In the genomic region with DNA sequence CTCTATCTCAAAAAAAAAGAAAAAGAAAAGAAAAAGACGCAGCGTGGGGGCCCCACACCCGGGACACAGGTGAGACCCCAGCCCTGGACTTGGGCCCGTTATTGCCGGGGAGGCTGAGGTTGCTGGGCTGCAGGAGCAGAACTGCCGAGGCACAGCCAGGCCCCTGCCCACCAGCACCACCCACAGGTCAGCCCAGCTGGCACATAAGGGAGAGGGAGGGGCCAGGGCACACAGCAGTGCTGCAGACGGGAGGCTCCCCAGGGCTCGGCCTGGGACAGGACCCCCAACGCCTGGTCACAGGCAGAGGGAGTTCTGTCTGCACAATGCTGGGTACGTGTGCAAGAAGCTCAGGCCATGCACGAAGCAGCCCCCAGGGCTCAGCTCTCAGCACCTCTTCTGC, we compare ENCODE assay signal across 14 cellular contexts. TPM values are rescaled to one million over a fixed set of nuclear protein-coding genes. Genes with fewer than 3 reads are reported as not detected.
DNase-seq lines count a peak whose midpoint lies in the region; TF ChIP-seq lines count a peak whose summit lies in the region.
"Had no signal": no experiment of that assay in that cellular context is flagged by ENCODE, and none has a peak within 500 bp of the region (broad histone marks: within the 10 kb centered on the region; RNA-seq: fewer than 3 reads in every experiment).

No MANE protein-coding gene starts in this region.

- TF ChIP-seq CTCF in BE2C (IDR thresholded peaks at IDR 0.05; ENCODE audit: low read depth, low read length): peak; percentile 23; the same call in 1 of the 2 replicates
- TF ChIP-seq CTCF in fibroblast of villous mesenchyme (IDR thresholded peaks at IDR 0.05; ENCODE audit: insufficient read depth, low read depth, low read length): peak; percentile 14
- TF ChIP-seq CTCF in adrenal gland (IDR thresholded peaks at IDR 0.05): no peak

- H3K4me3 ChIP-seq in BE2C (ENCODE audit: low read depth, low read length) (no peak overlapping the region), fibroblast of villous mesenchyme (ENCODE audit: low read depth, low read length) (no peak overlapping the region), adrenal gland (no peak overlapping the region)
- H3K4me3 ChIP-seq: breast epithelium, heart left ventricle had no signal

- H3K9me3 ChIP-seq in BE2C (no peaks in the 10 kb centered on the region), adrenal gland (replicated peaks in 1 of 3) (no peaks in the 10 kb centered on the region)
- H3K9me3 ChIP-seq: breast epithelium, heart left ventricle had no signal

- WGBS in adrenal gland, 4 donors: 75 to 84% (median 80%) methylated on average over 9 to 11 of the region's 11 CpGs

- DNase-seq in BE2C (peak; percentile 33), NCI-H69 (lab: John Stamatoyannopoulos, UW) (peak; percentile 29), fibroblast of villous mesenchyme (ENCODE audit: low read depth) (no peak), erythroblast (lab: John Stamatoyannopoulos, UW) (no peak), adrenal gland (no peak), EL (no peak)
- DNase-seq: activated CD8-positive, alpha-beta T cell treated with anti-CD3 and anti-CD28 coated beads, Interleukin-2, amount 10 ng/mL, durations not matched to agents 7 days and 5 days; activated effector memory CD4-positive, alpha-beta T cell treated with Interleukin-2 at 50 U/mL for 16 hours; GDM1; heart left ventricle; left ventricle myocardium superior; NCI-H446; T1000 had no signal

- intact Hi-C loops in adrenal gland (cut with DNase I): no loop called here

- no peak for TF ChIP-seq POLR2A in erythroblast (IDR thresholded peaks at IDR 0.05; ENCODE audit: low read length)
- TF ChIP-seq POLR2A in adrenal gland (IDR thresholded peaks at IDR 0.05): no peak

- H3K4me1 ChIP-seq in BE2C: peaks cover 11% of the 10 kb centered on the region
- no peaks in the 10 kb centered on the region for H3K4me1 ChIP-seq in adrenal gland (replicated peaks in 1 of 2)
- H3K4me1 ChIP-seq: breast epithelium, heart left ventricle had no signal

- H3K27me3 ChIP-seq in BE2C: no peaks in the 10 kb centered on the region
- H3K27me3 ChIP-seq in adrenal gland: no peaks in the 10 kb centered on the region
- H3K27me3 ChIP-seq: breast epithelium, heart left ventricle had no signal

- no peak overlapping the region for H3K27ac ChIP-seq in adrenal gland
- H3K27ac ChIP-seq: breast epithelium, heart left ventricle had no signal

- 0 out of 2 replicates have a peak, but pooled peaks cover 2% of the 10 kb centered on the region for H3K36me3 ChIP-seq in BE2C
- H3K36me3 ChIP-seq in adrenal gland (replicated peaks in 1 of 2): no peaks in the 10 kb centered on the region
- H3K36me3 ChIP-seq: breast epithelium had no signal

RNA-seq across cellular contexts. Expression of gene CHID1, which starts 18.5 kb away (rescaled TPM):
- 127 TPM for polyA plus RNA-seq in BE2C (2012; ENCODE audit: insufficient read depth, insufficient read length, low read depth)
- total RNA-seq in fibroblast of villous mesenchyme: 42.2 and 42.3 TPM in 2 replicates
- 100 to 1,000 TPM in 5 of 8 donors, 10 to 100 TPM in 3; 93.1 to 220 (median 110) TPM for total RNA-seq in adrenal gland
- 10 to 100 TPM; 39.2 to 60.1 (median 56.3) TPM for polyA plus RNA-seq in adrenal gland

RNA-seq across cellular contexts. Expression of gene AP2A2, which starts 33.6 kb away (rescaled TPM):
- 130 TPM for polyA plus RNA-seq in BE2C (2012; ENCODE audit: insufficient read depth, insufficient read length, low read depth)
- total RNA-seq in fibroblast of villous mesenchyme (45.7 and 53.5 TPM in 2 replicates), adrenal gland (100 to 1,000 TPM in 3 of 8 donors, 10 to 100 TPM in 5; 38.5 to 115 (median 79.1) TPM)
- polyA plus RNA-seq in adrenal gland: 10 to 100 TPM; 28.6 to 98.5 (median 71.4) TPM

RNA-seq across cellular contexts. Expression of gene TSPAN4, which starts 49.5 kb away (rescaled TPM):
- polyA plus RNA-seq in BE2C (2012; ENCODE audit: insufficient read depth, insufficient read length, low read depth): 60.8 TPM
- 113 and 126 TPM in 2 replicates for total RNA-seq in fibroblast of villous mesenchyme
- 100 to 1,000 TPM in 2 of 8 donors, 10 to 100 TPM in 6; 39.7 to 207 (median 75.4) TPM for total RNA-seq in adrenal gland
- 10 to 100 TPM in 2 of 3 donors, 1 to 10 TPM in 1; 5.2 to 50.4 (median 41.2) TPM for polyA plus RNA-seq in adrenal gland

RNA-seq across cellular contexts. Expression of gene POLR2L, which starts 49.8 kb away (rescaled TPM):
- 712 TPM for polyA plus RNA-seq in BE2C (2012; ENCODE audit: insufficient read depth, insufficient read length, low read depth)
- total RNA-seq in fibroblast of villous mesenchyme: 92.4 and 120 TPM in 2 replicates
- total RNA-seq in adrenal gland: 100 to 1,000 TPM in 4 of 8 donors, 10 to 100 TPM in 4; 26.2 to 206 (median 108) TPM
- 100 to 1,000 TPM in 1 of 3 donors, 10 to 100 TPM in 2; 43.3 to 163 (median 96.5) TPM for polyA plus RNA-seq in adrenal gland

RNA-seq across cellular contexts. Expression of gene CD151, which starts 59.4 kb away (rescaled TPM):
- polyA plus RNA-seq in BE2C (2012; ENCODE audit: insufficient read depth, insufficient read length, low read depth): 89.3 TPM
- total RNA-seq in fibroblast of villous mesenchyme (218 and 295 TPM in 2 replicates), adrenal gland (100 to 1,000 TPM; 182 to 387 (median 330) TPM)
- 100 to 1,000 TPM; 111 to 268 (median 246) TPM for polyA plus RNA-seq in adrenal gland

Comparison
In these comparisons a context has a peak if more than half of its experiments do, and no peak if none do; other contexts are left out.
1. DNase-seq: peak in BE2C (single experiment) and NCI-H69 (single experiment); none in fibroblast of villous mesenchyme (single experiment), erythroblast (0 of 2), adrenal gland (0 of 7) and EL (single experiment).
2. CTCF ChIP-seq: peak in BE2C (single experiment) and fibroblast of villous mesenchyme (single experiment); none in adrenal gland (0 of 6).